In the genomic region with DNA sequence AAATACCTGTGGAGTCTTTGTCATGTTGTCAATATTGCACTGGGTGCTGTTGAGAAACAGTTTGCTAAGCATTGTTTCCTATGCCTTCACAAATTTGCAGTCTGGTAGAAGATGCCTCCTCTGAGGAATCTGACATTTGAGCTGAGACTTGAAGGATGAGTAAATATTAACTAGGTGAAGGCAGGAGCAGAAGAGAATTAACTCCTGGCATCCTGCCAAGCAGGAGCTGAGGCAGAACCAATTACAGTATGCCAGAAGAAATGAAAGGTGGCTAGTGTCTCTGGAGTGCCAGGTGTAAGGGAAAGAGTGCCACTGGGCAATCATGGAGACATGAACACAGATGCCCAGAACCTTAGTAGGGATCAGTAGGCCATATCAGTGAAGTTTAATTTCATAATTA, we compare ENCODE assay signal across 1 cellular context.
TF ChIP-seq lines count a peak whose summit lies in the region.

No MANE protein-coding gene starts in this region.

TF ChIP-seq in K562, 482 proteins besides CTCF, POLR2A, EP300 and RAD21:
- TF ChIP-seq, protein P1, sequence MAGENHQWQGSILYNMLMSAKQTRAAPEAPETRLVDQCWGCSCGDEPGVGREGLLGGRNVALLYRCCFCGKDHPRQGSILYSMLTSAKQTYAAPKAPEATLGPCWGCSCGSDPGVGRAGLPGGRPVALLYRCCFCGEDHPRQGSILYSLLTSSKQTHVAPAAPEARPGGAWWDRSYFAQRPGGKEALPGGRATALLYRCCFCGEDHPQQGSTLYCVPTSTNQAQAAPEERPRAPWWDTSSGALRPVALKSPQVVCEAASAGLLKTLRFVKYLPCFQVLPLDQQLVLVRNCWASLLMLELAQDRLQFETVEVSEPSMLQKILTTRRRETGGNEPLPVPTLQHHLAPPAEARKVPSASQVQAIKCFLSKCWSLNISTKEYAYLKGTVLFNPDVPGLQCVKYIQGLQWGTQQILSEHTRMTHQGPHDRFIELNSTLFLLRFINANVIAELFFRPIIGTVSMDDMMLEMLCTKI (IDR thresholded peaks at IDR 0.05; ENCODE audit: partially characterized antibody): no peak
- peak; percentile 78 for TF ChIP-seq NFIC (IDR thresholded peaks at IDR 0.05)
- no peak for TF ChIP-seq TCF7 (IDR thresholded peaks at IDR 0.05; ENCODE audit: borderline replicate concordance)
- TF ChIP-seq NCOR1 (IDR thresholded peaks at IDR 0.05): no peak
- TF ChIP-seq ZZZ3 (IDR thresholded peaks at IDR 0.05): no peak
- peak; percentile 69 for TF ChIP-seq NFIX (CRISPR knock-in tag; IDR thresholded peaks at IDR 0.05; ENCODE audit: low read depth)
- no peak for TF ChIP-seq MTA3 (IDR thresholded peaks at IDR 0.05; ENCODE audit: borderline replicate concordance)
- no peak for TF ChIP-seq OTX1 (CRISPR knock-in tag; IDR thresholded peaks at IDR 0.05)
